8 cellular contexts compared by ENCODE assay signal in the genomic region with DNA sequence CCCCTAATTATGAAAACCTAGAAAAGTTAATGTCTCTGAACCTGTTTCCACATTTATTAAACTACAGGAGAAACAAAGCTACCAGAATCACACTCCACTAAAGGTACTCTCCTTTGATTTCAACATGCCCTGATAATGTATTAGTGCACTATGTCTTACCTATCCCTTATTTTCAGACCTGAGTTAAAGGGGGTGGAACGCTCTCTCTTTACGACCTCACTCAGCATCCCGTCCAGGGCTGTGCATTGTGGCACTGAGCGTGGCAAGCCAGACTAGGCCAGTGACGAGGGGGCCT. TPM values are rescaled to one million over a fixed set of nuclear protein-coding genes. Genes with fewer than 3 reads are reported as not detected.
DNase-seq lines count a peak whose midpoint lies in the region; ATAC-seq and TF ChIP-seq lines count a peak whose summit lies in the region.

No MANE protein-coding gene starts in this region.

- no peaks in the 10 kb centered on the region for H3K9me2 ChIP-seq in Loucy (replicated peaks; ENCODE audit: low read depth, low read length)

- H3K27ac Mint-ChIP-seq in natural killer cell treated with Interleukin-12 subunit alpha and Interleukin-12 subunit beta and Interleukin-15 and Interleukin-18, amount 100 ng/mL, for 72 hours, result peak overlapping the region; percentile 90 to 98

- no peaks in the 10 kb centered on the region for H3K9me3 Mint-ChIP-seq in natural killer cell treated with Interleukin-12 subunit alpha and Interleukin-12 subunit beta and Interleukin-15 and Interleukin-18, amount 100 ng/mL, for 72 hours

- ATAC-seq in GM21515 (IDR thresholded peaks at IDR 0.05; ENCODE audit: unreplicated experiment) (peak; percentile 32), GM21367 (IDR thresholded peaks at IDR 0.05; ENCODE audit: unreplicated experiment) (no peak)
- ATAC-seq in natural killer cell treated with Interleukin-12 subunit alpha and Interleukin-12 subunit beta and Interleukin-15 and Interleukin-18, amount 100 ng/mL, for 72 hours, result peak in 1 of 2 donors; percentile 37

- DNase-seq in natural killer cell treated with Interleukin-12 subunit alpha and Interleukin-12 subunit beta and Interleukin-15 and Interleukin-18, amount 100 ng/mL, for 72 hours (ENCODE audit: low spot score), result no peak
- DNase-seq in NCI-H510A (lab: John Stamatoyannopoulos, UW) (no peak), SKM-1 (lab: John Stamatoyannopoulos, UW; ENCODE audit: unreplicated experiment) (no peak), NCI-H2227 (lab: John Stamatoyannopoulos, UW; ENCODE audit: unreplicated experiment) (no peak)

- H3F3A ChIP-seq in Loucy (ENCODE audit: low read depth), result no peaks in the 10 kb centered on the region

- peak overlapping the region; percentile 87 for H3K4me3 Mint-ChIP-seq in natural killer cell treated with Interleukin-12 subunit alpha and Interleukin-12 subunit beta and Interleukin-15 and Interleukin-18, amount 100 ng/mL, for 72 hours

- H3K9me3 ChIP-seq in Loucy (ENCODE audit: insufficient read depth, low read depth, low read length), result no peaks in the 10 kb centered on the region
- no peaks in the 10 kb centered on the region for H3K9me3 ChIP-seq in ectodermal cell (ENCODE audit: control insufficient read depth, low read length)

- H2AFZ ChIP-seq in Loucy (ENCODE audit: low read length), result peak overlapping the region; percentile 96

- H3K27me3 Mint-ChIP-seq in natural killer cell treated with Interleukin-12 subunit alpha and Interleukin-12 subunit beta and Interleukin-15 and Interleukin-18, amount 100 ng/mL, for 72 hours, result no peaks in the 10 kb centered on the region

- peaks cover 20% of the 10 kb centered on the region for H3K4me1 ChIP-seq in Loucy (ENCODE audit: insufficient read depth, low read length, poor library complexity, severe bottlenecking)
- no peaks in the 10 kb centered on the region for H3K4me1 ChIP-seq in ectodermal cell (ENCODE audit: control insufficient read depth, insufficient read depth, low read length)

- WGBS in ectodermal cell, 2 experiments, result 13 to 16% methylated on average over 5 of the region's 5 CpGs

- no peak overlapping the region for H3K27ac ChIP-seq in ectodermal cell (ENCODE audit: insufficient read depth, low read depth, low read length, poor library complexity, severe bottlenecking)

- peak overlapping the region; percentile 91 for H3K9ac ChIP-seq in Loucy (ENCODE audit: low read depth, low read length, poor library complexity, severe bottlenecking)

- H3K36me3 ChIP-seq in Loucy (ENCODE audit: insufficient read depth, low read length) (no peaks in the 10 kb centered on the region), ectodermal cell (ENCODE audit: control insufficient read depth, insufficient read depth, low read length) (peaks cover 9% of the 10 kb centered on the region)

- peak overlapping the region; percentile 94 for H3K4me2 ChIP-seq in Loucy (ENCODE audit: low read depth, low read length, poor library complexity, severe bottlenecking)

- TF ChIP-seq CTCF in Loucy (conservative IDR thresholded peaks at IDR 0.05; ENCODE audit: low read length), result no peak

- no peaks in the 10 kb centered on the region for H3K36me3 Mint-ChIP-seq in natural killer cell treated with Interleukin-12 subunit alpha and Interleukin-12 subunit beta and Interleukin-15 and Interleukin-18, amount 100 ng/mL, for 72 hours

- H4K20me1 ChIP-seq in Loucy (ENCODE audit: insufficient read depth, low read length, poor library complexity, severe bottlenecking), result no peaks in the 10 kb centered on the region

- H3K4me1 Mint-ChIP-seq in natural killer cell treated with Interleukin-12 subunit alpha and Interleukin-12 subunit beta and Interleukin-15 and Interleukin-18, amount 100 ng/mL, for 72 hours (ENCODE audit: low read depth in 2 of 2), result peaks cover 34 to 36% of the 10 kb centered on the region in 2 donors

- no peaks in the 10 kb centered on the region for H3K27me3 ChIP-seq in Loucy (ENCODE audit: insufficient read depth, low read length, poor library complexity, severe bottlenecking)
- no peaks in the 10 kb centered on the region for H3K27me3 ChIP-seq in ectodermal cell (ENCODE audit: control insufficient read depth, insufficient read depth, low read length, poor library complexity, severe bottlenecking)

- peak overlapping the region; percentile 100 for H3K4me3 ChIP-seq in Loucy (ENCODE audit: low read length, poor library complexity, severe bottlenecking)
- peak overlapping the region; percentile 75 for H3K4me3 ChIP-seq in ectodermal cell (ENCODE audit: insufficient read depth, low read depth, low read length)

- H3K79me2 ChIP-seq in Loucy (ENCODE audit: insufficient read depth, low read length), result peaks cover 20% of the 10 kb centered on the region; the same call in 1 of the 2 replicates

RNA-seq across cellular contexts. Expression of gene LSM10, which starts 0.7 kb away (rescaled TPM):
- 39.6 TPM for polyA plus RNA-seq in ectodermal cell (2013, experiment 1 of 4)
- polyA plus RNA-seq in ectodermal cell (2013, experiment 2 of 4), result 36.9 TPM
- polyA plus RNA-seq in ectodermal cell (2013, experiment 3 of 4), result 33.6 TPM
- polyA plus RNA-seq in ectodermal cell (2013, experiment 4 of 4), result 33.9 TPM
- total RNA-seq in natural killer cell treated with Interleukin-12 subunit alpha and Interleukin-12 subunit beta and Interleukin-15 and Interleukin-18, amount 100 ng/mL, for 72 hours, result 10 to 100 TPM; 56.6 to 58.1 TPM

RNA-seq across cellular contexts. Expression of gene STK40, which starts 11.3 kb away (rescaled TPM):
- 30.9 TPM for polyA plus RNA-seq in ectodermal cell (2013, experiment 1 of 4)
- polyA plus RNA-seq in ectodermal cell (2013, experiment 2 of 4), result 29.5 TPM
- polyA plus RNA-seq in ectodermal cell (2013, experiment 3 of 4), result 23.0 TPM
- 25.0 TPM for polyA plus RNA-seq in ectodermal cell (2013, experiment 4 of 4)
- total RNA-seq in natural killer cell treated with Interleukin-12 subunit alpha and Interleukin-12 subunit beta and Interleukin-15 and Interleukin-18, amount 100 ng/mL, for 72 hours, result 10 to 100 TPM; 58.2 to 76.1 TPM

RNA-seq across cellular contexts. Expression of gene OSCP1, which starts 53.2 kb away (rescaled TPM):
- 10.8 TPM for polyA plus RNA-seq in ectodermal cell (2013, experiment 1 of 4)
- polyA plus RNA-seq in ectodermal cell (2013, experiment 2 of 4), result 12.5 TPM
- polyA plus RNA-seq in ectodermal cell (2013, experiment 3 of 4), result 8.2 TPM
- 8.8 TPM for polyA plus RNA-seq in ectodermal cell (2013, experiment 4 of 4)
- 1 to 10 TPM in 1 of 2 donors, under 1 TPM in 1; 0.59 to 1.2 TPM for total RNA-seq in natural killer cell treated with Interleukin-12 subunit alpha and Interleukin-12 subunit beta and Interleukin-15 and Interleukin-18, amount 100 ng/mL, for 72 hours
